1 cellular context compared by ENCODE assay signal in genomic region chr11:131888230-131888826, GRCh38.
TF ChIP-seq lines count a peak whose summit lies in the region.

No MANE protein-coding gene starts in this region.

TF ChIP-seq in GM23338, 12 proteins besides CTCF, POLR2A, EP300 and RAD21 (continued from another document):
- TF ChIP-seq ZNF462 (CRISPR knock-in tag; IDR thresholded peaks at IDR 0.05) (no peak), NANOG (IDR thresholded peaks at IDR 0.05; ENCODE audit: borderline replicate concordance) (no peak), EZH2phosphoT487 (IDR thresholded peaks at IDR 0.05; ENCODE audit: unreplicated experiment) (no peak), JUNB (IDR thresholded peaks at IDR 0.05; ENCODE audit: unreplicated experiment) (no peak), ZNF114 (CRISPR knock-in tag; IDR thresholded peaks at IDR 0.05) (no peak), ETS1 (IDR thresholded peaks at IDR 0.05) (no peak), ZNF331 (CRISPR knock-in tag; IDR thresholded peaks at IDR 0.05; ENCODE audit: low read depth) (no peak)
